Comparison of ENCODE assay signal across 8 cellular contexts in the genomic region with DNA sequence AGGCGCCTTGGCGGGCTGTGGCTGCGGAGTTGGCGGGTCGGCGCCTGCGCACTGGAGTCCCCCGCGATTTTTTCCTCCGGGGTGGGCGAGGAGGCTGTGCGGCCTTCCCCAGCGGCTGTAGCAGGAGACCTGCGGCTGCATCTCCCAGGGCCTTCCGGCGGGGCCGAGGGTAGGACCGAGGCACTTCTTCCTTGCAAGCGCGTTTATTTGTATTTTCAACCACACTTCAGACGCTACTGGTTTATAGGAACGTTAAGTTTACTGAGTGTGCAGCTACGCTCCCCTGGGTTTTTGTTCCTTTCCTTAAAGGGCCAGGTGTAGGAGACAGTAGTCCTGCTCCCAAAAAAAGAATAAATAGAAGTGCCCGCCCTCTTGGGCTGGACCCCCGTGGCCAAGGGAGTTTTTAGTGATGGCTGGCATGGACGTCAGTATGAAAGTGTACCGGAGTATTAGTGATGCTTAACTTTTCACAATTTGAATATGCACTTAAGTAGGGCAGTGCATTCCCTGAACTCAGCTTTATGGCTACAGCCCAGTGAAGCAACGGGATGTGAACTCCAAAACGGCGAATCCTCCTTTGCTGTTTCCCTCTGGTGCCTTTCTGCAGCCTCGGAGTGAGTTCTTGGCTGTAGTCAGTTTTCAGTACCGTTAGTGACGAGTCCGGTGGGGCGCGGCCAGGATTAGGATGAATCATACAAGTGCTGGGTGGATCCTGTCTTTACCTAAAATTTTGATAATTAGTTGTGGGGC. TPM values are rescaled to one million over a fixed set of nuclear protein-coding genes. Genes with fewer than 3 reads are reported as not detected.
DNase-seq lines count a peak whose midpoint lies in the region; ATAC-seq lines count a peak whose summit lies in the region.

No MANE protein-coding gene starts in this region.

- no peak overlapping the region for H2AK5ac ChIP-seq in neuronal stem cell (ENCODE audit: low read depth, low read length)

- peak overlapping the region; percentile 74 for H3K4me2 ChIP-seq in neuronal stem cell (ENCODE audit: insufficient read depth, low read length, poor library complexity, severe bottlenecking)

- peak; percentile 26 for ATAC-seq in GM21447 (IDR thresholded peaks at IDR 0.05; ENCODE audit: unreplicated experiment)

- H3K27ac ChIP-seq in SJCRH30 (peak overlapping the region; percentile 95), neuronal stem cell (replicated peaks; ENCODE audit: low read length) (peak overlapping the region; percentile 89), substantia nigra (ENCODE audit: low read depth, low read length, poor library complexity, severe bottlenecking) (peak overlapping the region; percentile 93)

- no peak overlapping the region for H3K14ac ChIP-seq in neuronal stem cell (ENCODE audit: low read length)

- no peak overlapping the region for H2BK12ac ChIP-seq in neuronal stem cell (ENCODE audit: low read length)

- H4K91ac ChIP-seq in neuronal stem cell (ENCODE audit: low read depth, low read length, poor library complexity), result no peak overlapping the region

- no CpG with 5 or more reads among the region's 36 CpGs for WGBS in neuronal stem cell (ENCODE audit: extremely low coverage in 2 of 2, insufficient read length in 2 of 2, insufficient replicate concordance in 1 of 2), 2 donors

- H2BK5ac ChIP-seq in neuronal stem cell (ENCODE audit: low read length), result no peak overlapping the region

- peak overlapping the region; percentile 92 for H3K4me3 ChIP-seq in SJCRH30
- H3K4me3 ChIP-seq in neuronal stem cell (ENCODE audit: low read length in 2 of 2), result peak overlapping the region; percentile 77 to 82

- H3K36me3 ChIP-seq in SJCRH30, result peaks cover 47% of the 10 kb centered on the region
- peaks cover 2 to 46% of the 10 kb centered on the region in 2 donors for H3K36me3 ChIP-seq in neuronal stem cell (replicated peaks in 1 of 2; ENCODE audit: control insufficient read depth in 2 of 2, insufficient read depth in 2 of 2, low read length in 2 of 2)

- no peak overlapping the region for H2BK120ac ChIP-seq in neuronal stem cell (ENCODE audit: low read depth, low read length)

- no peaks in the 10 kb centered on the region for H3K27me3 ChIP-seq in SJCRH30
- H3K27me3 ChIP-seq in neuronal stem cell (ENCODE audit: control insufficient read depth in 3 of 3, insufficient read depth in 3 of 3, low read depth in 1 of 3, low read length in 3 of 3), result no peaks in the 10 kb centered on the region

- H3K4me1 ChIP-seq in SJCRH30, result peaks cover 7% of the 10 kb centered on the region
- H3K4me1 ChIP-seq in neuronal stem cell (ENCODE audit: control insufficient read depth in 2 of 2, insufficient read depth in 1 of 2, low read depth in 1 of 2, low read length in 2 of 2), result peaks cover 3 to 13% of the 10 kb centered on the region in 2 donors

- DNase-seq in Caki2 (ENCODE audit: low read depth) (peak; percentile 94), HuH-7 (ENCODE audit: low spot score) (peak; percentile 96), SJCRH30 (peak; percentile 54 to 64), foreskin melanocyte (peak; percentile 56), neuronal stem cell (ENCODE audit: low spot score) (peak; percentile 97), substantia nigra (lab: John Stamatoyannopoulos, UW) (peak in 34 of 49 donors; percentile 3 to 96 (median 72))
- peak; percentile 78 for DNase-seq in activated naive CD4-positive, alpha-beta T cell treated with Interleukin-2 at 50 U/mL for 16 hours

- peak overlapping the region; percentile 91 for H3K23ac ChIP-seq in neuronal stem cell (ENCODE audit: low read depth, low read length, poor library complexity)

- in situ Hi-C loops in Caki2 (cut with HindIII; ENCODE audit: low pct_unique_long_range_greater_than_20kb, low sequenced_read_pairs), result no loop called here

- no peak overlapping the region for H2BK15ac ChIP-seq in neuronal stem cell (ENCODE audit: low read length)

- no peak overlapping the region for H4K8ac ChIP-seq in neuronal stem cell (ENCODE audit: low read depth, low read length)

- H3K9ac ChIP-seq in neuronal stem cell (ENCODE audit: low read depth, low read length, poor library complexity), result peak overlapping the region; percentile 56

- H3K4ac ChIP-seq in neuronal stem cell (ENCODE audit: low read length), result no peak overlapping the region

- H3K79me1 ChIP-seq in neuronal stem cell (ENCODE audit: low read depth, low read length), result peaks cover 2% of the 10 kb centered on the region

- H3K9me3 ChIP-seq in SJCRH30 (replicated peaks) (no peaks in the 10 kb centered on the region), neuronal stem cell (replicated peaks in 1 of 2; ENCODE audit: control insufficient read depth in 2 of 2, insufficient read depth in 1 of 2, low read depth in 1 of 2, low read length in 2 of 2) (peaks cover 0 to 8% of the 10 kb centered on the region in 2 donors)

- peak overlapping the region; percentile 90 for H3K18ac ChIP-seq in neuronal stem cell (ENCODE audit: low read length)

- H2AFZ ChIP-seq in neuronal stem cell (ENCODE audit: low read length), result peak overlapping the region; percentile 90

RNA-seq across cellular contexts. Expression of a gene that starts 1.0 kb away (rescaled TPM):
- total RNA-seq in Caki2 (2014; rRNA removed; shearing (Covaris generic); ENCODE audit: low replicate concordance), result 10.7 and 18.1 TPM in 2 replicates
- total RNA-seq in SJCRH30 (2014; rRNA removed; shearing (Covaris generic)), result 101 and 114 TPM in 2 replicates
- 46.6 TPM for polyA plus RNA-seq in neuronal stem cell (2013, experiment 1 of 2)
- polyA plus RNA-seq in neuronal stem cell (2013, experiment 2 of 2), result 48.0 TPM

RNA-seq across cellular contexts. Expression of a gene that starts 18.7 kb away (rescaled TPM):
- total RNA-seq in Caki2 (2014; rRNA removed; shearing (Covaris generic); ENCODE audit: low replicate concordance), result 6.7 and 10.0 TPM in 2 replicates
- total RNA-seq in SJCRH30 (2014; rRNA removed; shearing (Covaris generic)), result 23.7 and 26.0 TPM in 2 replicates
- polyA plus RNA-seq in neuronal stem cell (2013, experiment 1 of 2), result 14.1 TPM
- 14.4 TPM for polyA plus RNA-seq in neuronal stem cell (2013, experiment 2 of 2)

Comparison
In these comparisons a context has a peak if more than half of its experiments do, and no peak if none do; other contexts are left out.
1. Peak in every context shown above with its lines: DNase-seq, ATAC-seq, H3K4me3 ChIP-seq and H3K27ac ChIP-seq.